ENCODE assay signal across 8 cellular contexts in the genomic region with DNA sequence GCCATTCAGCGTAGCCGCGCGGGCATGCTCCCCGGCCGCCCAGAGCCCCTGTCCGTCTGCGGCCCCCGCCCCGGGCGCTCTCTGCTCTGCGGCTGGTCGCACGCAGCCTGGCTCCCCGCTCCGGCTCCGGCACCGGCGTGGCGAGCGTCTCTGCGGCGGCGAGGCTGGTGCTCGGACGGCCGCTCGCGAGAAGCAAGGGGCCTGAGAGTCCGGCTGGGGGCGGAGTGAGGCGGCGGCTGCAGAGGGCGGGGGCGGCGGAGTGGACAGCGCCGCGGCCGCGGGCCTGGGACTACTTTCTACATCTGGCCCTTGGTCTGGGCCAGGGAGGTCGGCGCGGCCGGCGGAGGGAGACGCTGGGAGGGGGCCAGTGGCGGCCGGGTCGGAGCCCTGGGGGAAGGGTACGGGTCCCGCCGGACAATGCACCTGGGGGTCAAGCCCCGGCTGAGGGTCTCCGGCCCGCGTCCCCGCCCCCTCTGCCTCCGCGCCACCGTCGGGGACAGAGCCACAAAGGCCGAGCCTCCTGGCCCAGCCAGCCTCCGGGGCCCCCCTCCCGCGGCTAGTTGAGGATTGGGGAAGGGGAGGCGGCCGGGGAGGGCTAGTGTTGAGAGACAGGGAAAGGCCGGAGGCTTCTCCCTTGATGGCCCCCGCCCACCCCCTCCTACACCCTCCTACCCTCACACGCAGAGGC. TPM values are rescaled to one million over a fixed set of nuclear protein-coding genes. Genes with fewer than 3 reads are reported as not detected.
A peak's percentile ranks its signal among the peaks of the same experiment; 100 is the strongest.
DNase-seq lines count a peak whose midpoint lies in the region; ATAC-seq and TF ChIP-seq lines count a peak whose summit lies in the region.

A gene with protein sequence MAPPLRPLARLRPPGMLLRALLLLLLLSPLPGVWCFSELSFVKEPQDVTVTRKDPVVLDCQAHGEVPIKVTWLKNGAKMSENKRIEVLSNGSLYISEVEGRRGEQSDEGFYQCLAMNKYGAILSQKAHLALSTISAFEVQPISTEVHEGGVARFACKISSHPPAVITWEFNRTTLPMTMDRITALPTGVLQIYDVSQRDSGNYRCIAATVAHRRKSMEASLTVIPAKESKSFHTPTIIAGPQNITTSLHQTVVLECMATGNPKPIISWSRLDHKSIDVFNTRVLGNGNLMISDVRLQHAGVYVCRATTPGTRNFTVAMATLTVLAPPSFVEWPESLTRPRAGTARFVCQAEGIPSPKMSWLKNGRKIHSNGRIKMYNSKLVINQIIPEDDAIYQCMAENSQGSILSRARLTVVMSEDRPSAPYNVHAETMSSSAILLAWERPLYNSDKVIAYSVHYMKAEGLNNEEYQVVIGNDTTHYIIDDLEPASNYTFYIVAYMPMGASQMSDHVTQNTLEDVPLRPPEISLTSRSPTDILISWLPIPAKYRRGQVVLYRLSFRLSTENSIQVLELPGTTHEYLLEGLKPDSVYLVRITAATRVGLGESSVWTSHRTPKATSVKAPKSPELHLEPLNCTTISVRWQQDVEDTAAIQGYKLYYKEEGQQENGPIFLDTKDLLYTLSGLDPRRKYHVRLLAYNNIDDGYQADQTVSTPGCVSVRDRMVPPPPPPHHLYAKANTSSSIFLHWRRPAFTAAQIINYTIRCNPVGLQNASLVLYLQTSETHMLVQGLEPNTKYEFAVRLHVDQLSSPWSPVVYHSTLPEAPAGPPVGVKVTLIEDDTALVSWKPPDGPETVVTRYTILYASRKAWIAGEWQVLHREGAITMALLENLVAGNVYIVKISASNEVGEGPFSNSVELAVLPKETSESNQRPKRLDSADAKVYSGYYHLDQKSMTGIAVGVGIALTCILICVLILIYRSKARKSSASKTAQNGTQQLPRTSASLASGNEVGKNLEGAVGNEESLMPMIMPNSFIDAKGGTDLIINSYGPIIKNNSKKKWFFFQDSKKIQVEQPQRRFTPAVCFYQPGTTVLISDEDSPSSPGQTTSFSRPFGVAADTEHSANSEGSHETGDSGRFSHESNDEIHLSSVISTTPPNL (minus strand): TSS at position 226 of the 688 bp plus-strand sequence. CDS start 221 bp downstream, at position 5.

- H3K4me3 ChIP-seq in colonic mucosa: peak within 1 kb of the TSS; percentile 61

- peak; percentile 86 for DNase-seq in Right ventricle myocardium inferior (ENCODE audit: missing footprints)
- DNase-seq in cardiac septum (ENCODE audit: low spot score): no peak
- peak; percentile 25 for DNase-seq in OCI-M1 (lab: John Stamatoyannopoulos, UW)
- peak; percentile 35 for DNase-seq in colonic mucosa
- DNase-seq in left kidney (ENCODE audit: low read depth, low spot score): peak; percentile 94
- DNase-seq in stimulated activated naive CD8-positive, alpha-beta T cell treated with anti-CD3 and anti-CD28 coated beads, Interleukin-15, Interleukin-2, amounts not matched to agents 100 U/mL and 50 U/mL, for 24 hours: peak; percentile 8
- no peak for DNase-seq in NCI-H1105 treated with DMSO at 0.1 percent for 48 hours (lab: John Stamatoyannopoulos, UW)
- no peak for DNase-seq in central memory CD4-positive, alpha-beta T cell

- peak; percentile 97 for ATAC-seq in Right ventricle myocardium inferior
- no peak for ATAC-seq in stimulated activated naive CD8-positive, alpha-beta T cell treated with anti-CD3 and anti-CD28 coated beads, Interleukin-15, Interleukin-2, amounts not matched to agents 100 U/mL and 50 U/mL, for 24 hours

- peak within 1 kb of the TSS; percentile 14 to 63 for H3K9ac ChIP-seq in colonic mucosa (ENCODE audit: low read depth in 2 of 2, low read length in 2 of 2)

- no peaks in the 10 kb centered on the region for H3K36me3 ChIP-seq in colonic mucosa

- no peak for TF ChIP-seq CTCF in colonic mucosa (IDR thresholded peaks at IDR 0.05)

- H3K9me3 ChIP-seq in colonic mucosa: no peaks in the 10 kb centered on the region

- H3K4me1 ChIP-seq in colonic mucosa: peaks cover 7% of the 10 kb centered on the region

- peak within 1 kb of the TSS; percentile 22 for H3K27ac ChIP-seq in colonic mucosa

- peaks cover 53% of the 10 kb centered on the region for H3K27me3 ChIP-seq in colonic mucosa

- intact Hi-C loops in Right ventricle myocardium inferior (cut with DNase I): no loop called here
- intact Hi-C loops in cardiac septum (cut with DNase I): no loop called here
- intact Hi-C loops in colonic mucosa (cut with DNase I): no loop called here

RNA-seq across cellular contexts. Expression of the gene that starts here (rescaled TPM):
- total RNA-seq in Right ventricle myocardium inferior (0.43 TPM), cardiac septum (0.92 TPM), colonic mucosa (1 to 10 TPM in 1 of 2 donors, under 1 TPM in 1; 0.32 to 1.2 TPM)

Comparison
In these comparisons a context has a peak if more than half of its experiments do, and no peak if none do; other contexts are left out.
1. Peak in DNase-seq and ATAC-seq in Right ventricle myocardium inferior; RNA of the gene not detected or under 1 TPM.
2. DNase-seq: peak in OCI-M1 (single experiment), colonic mucosa (single experiment), left kidney (single experiment) and stimulated activated naive CD8-positive, alpha-beta T cell treated with anti-CD3 and anti-CD28 coated beads, Interleukin-15, Interleukin-2, amounts not matched to agents 100 U/mL and 50 U/mL, for 24 hours (single experiment); none in cardiac septum (single experiment), NCI-H1105 treated with DMSO at 0.1 percent for 48 hours (single experiment) and central memory CD4-positive, alpha-beta T cell (single experiment).